Comparison of ENCODE assay signal across 2 cellular contexts in the genomic region with DNA sequence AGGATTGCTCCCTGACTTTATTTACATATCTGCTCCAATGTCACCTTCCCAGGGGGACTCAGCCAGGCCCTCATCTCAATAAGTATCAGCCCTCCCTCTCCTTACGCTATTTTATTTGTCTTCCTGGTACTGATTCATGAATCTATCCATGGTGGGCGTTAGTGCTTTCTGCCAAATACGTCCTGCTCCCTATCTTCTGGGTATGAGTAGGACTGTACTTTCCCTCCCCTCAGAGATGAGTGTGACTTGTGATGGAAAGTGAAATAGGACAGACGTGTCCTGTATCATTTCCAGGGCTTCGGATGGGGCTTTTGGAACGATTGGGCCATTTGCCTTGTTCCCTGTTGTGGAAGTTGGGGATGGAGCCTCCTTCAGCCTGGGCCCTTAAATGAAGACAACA.
TF ChIP-seq lines count a peak whose summit lies in the region.

No MANE protein-coding gene starts in this region.

TF ChIP-seq in GM23338, 12 proteins besides CTCF, POLR2A, EP300 and RAD21 (continues in another document):
- TF ChIP-seq ZNF331 (CRISPR knock-in tag; IDR thresholded peaks at IDR 0.05; ENCODE audit: low read depth) (no peak), ZNF462 (CRISPR knock-in tag; IDR thresholded peaks at IDR 0.05) (no peak), CREB1 (CRISPR knock-in tag; IDR thresholded peaks at IDR 0.05; ENCODE audit: low read depth) (no peak), ZNF114 (CRISPR knock-in tag; IDR thresholded peaks at IDR 0.05) (no peak), EZH2phosphoT487 (IDR thresholded peaks at IDR 0.05; ENCODE audit: unreplicated experiment) (no peak), ETS1 (IDR thresholded peaks at IDR 0.05) (no peak), JUNB (IDR thresholded peaks at IDR 0.05; ENCODE audit: unreplicated experiment) (no peak), NANOG (IDR thresholded peaks at IDR 0.05; ENCODE audit: borderline replicate concordance) (no peak), POLR2AphosphoS5 (IDR thresholded peaks at IDR 0.05; ENCODE audit: low read depth) (no peak), EZH2 (IDR thresholded peaks at IDR 0.05; ENCODE audit: low read depth, unreplicated experiment) (no peak), STAT1 (IDR thresholded peaks at IDR 0.05; ENCODE audit: unreplicated experiment) (no peak)

TF ChIP-seq in H1, 55 proteins besides CTCF, POLR2A, EP300 and RAD21:
- TF ChIP-seq KDM1A (IDR thresholded peaks at IDR 0.05; ENCODE audit: borderline replicate concordance, low read length), result peak; percentile 2; the same call in 1 of the 2 replicates
- no peak for TF ChIP-seq RFX5 (IDR thresholded peaks at IDR 0.05; ENCODE audit: borderline replicate concordance, low read depth, low read length)
- TF ChIP-seq POU5F1 (IDR thresholded peaks at IDR 0.05; ENCODE audit: low read depth, low read length), result no peak
- TF ChIP-seq, protein P1, sequence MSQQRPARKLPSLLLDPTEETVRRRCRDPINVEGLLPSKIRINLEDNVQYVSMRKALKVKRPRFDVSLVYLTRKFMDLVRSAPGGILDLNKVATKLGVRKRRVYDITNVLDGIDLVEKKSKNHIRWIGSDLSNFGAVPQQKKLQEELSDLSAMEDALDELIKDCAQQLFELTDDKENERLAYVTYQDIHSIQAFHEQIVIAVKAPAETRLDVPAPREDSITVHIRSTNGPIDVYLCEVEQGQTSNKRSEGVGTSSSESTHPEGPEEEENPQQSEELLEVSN (IDR thresholded peaks at IDR 0.05), result no peak
